1 cellular context compared by ENCODE assay signal in the genomic region with DNA sequence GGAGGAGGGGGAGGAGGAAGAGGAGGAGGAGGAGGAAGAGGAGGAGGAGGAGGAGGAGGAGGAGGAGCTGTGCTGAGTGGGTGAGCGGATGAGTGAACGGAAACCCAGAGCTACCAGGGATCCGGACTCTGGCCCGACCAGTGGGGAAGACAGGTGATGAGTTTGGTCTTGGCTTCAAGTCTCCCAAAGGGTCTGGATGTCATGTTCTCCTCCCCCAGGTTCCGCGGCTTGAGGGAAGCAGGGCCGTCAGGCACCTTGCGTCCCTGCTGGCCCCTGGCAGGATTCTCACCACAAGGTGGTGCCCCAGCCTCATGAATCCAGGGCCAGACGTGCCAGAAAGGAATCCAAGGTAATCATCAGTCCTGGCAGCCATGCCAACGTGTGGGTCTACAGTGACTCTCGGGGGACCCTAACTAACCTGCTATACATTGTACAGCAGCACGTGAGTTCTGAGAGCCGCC.
TF ChIP-seq lines count a peak whose summit lies in the region.

No MANE protein-coding gene starts in this region.

TF ChIP-seq in endothelial cell of umbilical vein, 7 proteins besides CTCF, POLR2A, EP300 and RAD21:
- no peak for TF ChIP-seq JUN (IDR thresholded peaks at IDR 0.05; ENCODE audit: borderline replicate concordance, insufficient read depth, insufficient read length, low read depth)
- TF ChIP-seq, protein P1, sequence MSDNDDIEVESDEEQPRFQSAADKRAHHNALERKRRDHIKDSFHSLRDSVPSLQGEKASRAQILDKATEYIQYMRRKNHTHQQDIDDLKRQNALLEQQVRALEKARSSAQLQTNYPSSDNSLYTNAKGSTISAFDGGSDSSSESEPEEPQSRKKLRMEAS (IDR thresholded peaks at IDR 0.05; ENCODE audit: insufficient read depth, insufficient read length): no peak
- TF ChIP-seq FOS (IDR thresholded peaks at IDR 0.05; ENCODE audit: borderline replicate concordance, insufficient read depth, low read length): no peak
- no peak for TF ChIP-seq GATA2 (IDR thresholded peaks at IDR 0.05; ENCODE audit: insufficient read depth, insufficient read length, low read depth, low read length)
- TF ChIP-seq MYC (IDR thresholded peaks at IDR 0.05; ENCODE audit: low read depth, low read length): no peak
- TF ChIP-seq EZH2 (IDR thresholded peaks at IDR 0.05; ENCODE audit: borderline replicate concordance, low read depth, low read length, severe bottlenecking): no peak
- no peak for TF ChIP-seq POLR2AphosphoS5 (IDR thresholded peaks at IDR 0.05; ENCODE audit: insufficient read depth, low read depth, low read length)
